26 cellular contexts compared by ENCODE assay signal in genomic region chr6:1827984-1828793, GRCh38.
"Had no signal": no experiment of that assay in that cellular context is flagged by ENCODE, and none has a peak within 500 bp of the region (broad histone marks: within the 10 kb centered on the region; RNA-seq: fewer than 3 reads in every experiment).

No MANE protein-coding gene starts in this region.

- H3K4me3 ChIP-seq: coronary artery, dorsolateral prefrontal cortex, esophagus squamous epithelium, gastrocnemius medialis, heart right ventricle, left lung, lower lobe of right lung, mucosa of descending colon had no signal

- H3K4me1 ChIP-seq: gastrocnemius medialis had no signal

- H3K36me3 ChIP-seq: esophagus squamous epithelium, gastrocnemius medialis, heart right ventricle, left lung, lower lobe of right lung had no signal

- DNase-seq: dermis blood vessel endothelial cell; dorsolateral prefrontal cortex; effector CD4-positive, alpha-beta T cell; effector memory CD4-positive, alpha-beta T cell; erythroblast; esophagus squamous epithelium; foreskin fibroblast; foreskin melanocyte; gastrocnemius medialis; glutamatergic neuron; head of caudate nucleus; heart right ventricle; hippocampal formation; left cardiac atrium; left lung; left ventricle myocardium superior; lower lobe of right lung; mesenchymal stem cell; mucosa of descending colon; naive B cell had no signal

- H3K27ac Mint-ChIP-seq: mesothelial cell of epicardium, naive B cell had no signal

- H3K27me3 ChIP-seq: dorsolateral prefrontal cortex, esophagus squamous epithelium, gastrocnemius medialis, heart right ventricle, left lung had no signal

- H3K27ac ChIP-seq: coronary artery, dorsolateral prefrontal cortex, epithelial cell of prostate, esophagus squamous epithelium, gastrocnemius medialis, heart right ventricle, left lung, lower lobe of right lung had no signal

- H3K9me3 ChIP-seq: gastrocnemius medialis had no signal

- H3K27me3 Mint-ChIP-seq: naive B cell had no signal

- H3K4me3 Mint-ChIP-seq: mesothelial cell of epicardium, naive B cell had no signal

- ATAC-seq: esophagus mucosa, gastrocnemius medialis, heart right ventricle, left cardiac atrium, left lung, left ventricle myocardium superior, lower lobe of right lung, mucosa of descending colon had no signal

- FAIRE-seq: islet of Langerhans, keratinocyte had no signal
